8 cellular contexts compared by ENCODE assay signal in genomic region chr4:6942238-6942800, GRCh38. TPM values are rescaled to one million over a fixed set of nuclear protein-coding genes. Genes with fewer than 3 reads are reported as not detected.
DNase-seq lines count a peak whose midpoint lies in the region; ATAC-seq, FAIRE-seq and TF ChIP-seq lines count a peak whose summit lies in the region.

No MANE protein-coding gene starts in this region.

- peak overlapping the region; percentile 33 for H3K4me3 ChIP-seq in WI38 (ENCODE audit: low read depth, low read length)
- no peak overlapping the region for H3K4me3 ChIP-seq in endothelial cell of umbilical vein (replicated peaks in 1 of 3; ENCODE audit: insufficient read depth in 1 of 3, low read depth in 1 of 3, low read length in 3 of 3)
- peak overlapping the region; percentile 46 for H3K4me3 ChIP-seq in naive thymus-derived CD4-positive, alpha-beta T cell (ENCODE audit: low read length)

- H3K9me3 Mint-ChIP-seq in CD4-positive, alpha-beta T cell = no peaks in the 10 kb centered on the region
- H3K9me3 Mint-ChIP-seq in naive thymus-derived CD4-positive, alpha-beta T cell = no peaks in the 10 kb centered on the region

- no peaks in the 10 kb centered on the region for H3K36me3 ChIP-seq in endothelial cell of umbilical vein (ENCODE audit: control insufficient read depth in 2 of 2, extremely low read depth in 1 of 2, insufficient read depth in 2 of 2, low read length in 2 of 2)
- H3K36me3 ChIP-seq in naive thymus-derived CD4-positive, alpha-beta T cell (ENCODE audit: control insufficient read depth in 2 of 3, insufficient read depth in 3 of 3, low read length in 3 of 3) = peaks cover 0 to 12% (median 0%) of the 10 kb centered on the region in 3 experiments

- no peaks in the 10 kb centered on the region for H3K27me3 ChIP-seq in CD4-positive, alpha-beta T cell (ENCODE audit: control insufficient read depth, insufficient read depth, low read length)
- no peaks in the 10 kb centered on the region for H3K27me3 ChIP-seq in endothelial cell of umbilical vein (ENCODE audit: control insufficient read depth in 2 of 2, insufficient read depth in 2 of 2, low read length in 2 of 2)
- no peaks in the 10 kb centered on the region for H3K27me3 ChIP-seq in naive thymus-derived CD4-positive, alpha-beta T cell (ENCODE audit: control insufficient read depth in 2 of 2, insufficient read depth in 2 of 2, low read length in 2 of 2)

- dilution Hi-C loops in endothelial cell of umbilical vein (cut with MboI; ENCODE audit: extremely low pct_ligation_motif_present, low sequenced_read_pairs) = no loop called here

- peaks cover 8% of the 10 kb centered on the region for H3K36me3 Mint-ChIP-seq in CD4-positive, alpha-beta T cell (ENCODE audit: low read depth)
- H3K36me3 Mint-ChIP-seq in naive thymus-derived CD4-positive, alpha-beta T cell = peaks cover 0 to 14% (median 0%) of the 10 kb centered on the region in 5 donors

- H3K9me1 ChIP-seq in endothelial cell of umbilical vein (replicated peaks; ENCODE audit: control insufficient read depth, extremely low read depth, insufficient read depth, low read length) = no peaks in the 10 kb centered on the region

- H4K20me1 ChIP-seq in endothelial cell of umbilical vein (replicated peaks; ENCODE audit: control insufficient read depth, extremely low read depth, insufficient read depth, low read length) = no peaks in the 10 kb centered on the region

- no peak for TF ChIP-seq POLR2A in endothelial cell of umbilical vein (IDR thresholded peaks at IDR 0.05; ENCODE audit: low read depth, low read length)

- H3K4me2 ChIP-seq in endothelial cell of umbilical vein (ENCODE audit: insufficient read depth, low read length) = peak overlapping the region; percentile 2

- POLR2A ChIA-PET in CD4-positive, alpha-beta T cell (lab: Charles Lee) = interaction anchor here (0.7 to 3.5 kb wide), 20 partner anchors 10 to 302 kb away, joined by 3 to 64 read pairs (median 6); partner anchors contain the start of genes BLOC1S4, GRPEL1, MRFAP1 and MRFAP1L1
- POLR2A ChIA-PET in endothelial cell of umbilical vein (lab: Charles Lee) = interaction anchor here (0.6 kb wide), 1 partner anchor 97 kb away, joined by 7 read pairs; no protein-coding TSS in a partner anchor
- POLR2A ChIA-PET in naive thymus-derived CD4-positive, alpha-beta T cell (lab: Charles Lee) = interaction anchor here (0.7 to 6.0 kb wide), 17 partner anchors 9 to 302 kb away, joined by 3 to 62 read pairs (median 7); partner anchors contain the start of genes BLOC1S4, GRPEL1, MRFAP1 and TBC1D14

- peak in 9 of 10 experiments; percentile 17 to 49 (median 26) for DNase-seq in CD4-positive, alpha-beta T cell
- DNase-seq in HPDE6-E6E7 (ENCODE audit: extremely low spot score) (peak; percentile 87), endothelial cell of umbilical vein (ENCODE audit: low read depth, low spot score) (peak; percentile 79), DMS53 treated with DMSO at 0.1 percent for 48 hours (lab: John Stamatoyannopoulos, UW; ENCODE audit: unreplicated experiment) (no peak), nucleus accumbens (lab: John Stamatoyannopoulos, UW) (no peak)
- DNase-seq in naive thymus-derived CD4-positive, alpha-beta T cell = peak in 8 of 9 donors; percentile 47 to 76 (median 64)

- peaks cover 73% of the 10 kb centered on the region for H3K4me1 Mint-ChIP-seq in CD4-positive, alpha-beta T cell (ENCODE audit: low read depth)
- H3K4me1 Mint-ChIP-seq in naive thymus-derived CD4-positive, alpha-beta T cell = peaks cover 48 to 85% (median 74%) of the 10 kb centered on the region in 7 donors

- intact Hi-C loops in CD4-positive, alpha-beta T cell (cut with DNase I, micrococcal nuclease) = loop anchor here (1.0 to 2.0 kb wide), 6 partner anchors 15 to 43 kb away; partner anchors contain the start of gene TBC1D14 (in 2 of the 2)
- intact Hi-C loops in endothelial cell of umbilical vein (cut with micrococcal nuclease) = loop anchor here (2.0 kb wide), 1 partner anchor 32 kb away; no protein-coding TSS in a partner anchor
- intact Hi-C loops in naive thymus-derived CD4-positive, alpha-beta T cell (cut with micrococcal nuclease) = loop anchor here (1.0 to 2.0 kb wide), 9 partner anchors 15 to 160 kb away; partner anchors contain the start of genes TBC1D14 (in 2 of the 2), GRPEL1 (in 1 of the 2) and KIAA0232 (in 1 of the 2)

- no peaks in the 10 kb centered on the region for H3K27me3 Mint-ChIP-seq in CD4-positive, alpha-beta T cell
- no peaks in the 10 kb centered on the region for H3K27me3 Mint-ChIP-seq in naive thymus-derived CD4-positive, alpha-beta T cell

- BruUV-seq in endothelial cell of umbilical vein (replicated peaks; lab: Mats Ljungman, UMichigan) = no TSS peak

- H3K27ac ChIP-seq in CD4-positive, alpha-beta T cell (ENCODE audit: low read depth, low read length) = peak overlapping the region; percentile 62
- no peak overlapping the region for H3K27ac ChIP-seq in endothelial cell of umbilical vein (ENCODE audit: insufficient read depth, low read depth, low read length)
- peak overlapping the region; percentile 57 for H3K27ac ChIP-seq in naive thymus-derived CD4-positive, alpha-beta T cell (ENCODE audit: low read depth, low read length)

- H3K9me3 ChIP-seq in CD4-positive, alpha-beta T cell (ENCODE audit: control insufficient read depth, low read length) = no peaks in the 10 kb centered on the region
- no peaks in the 10 kb centered on the region for H3K9me3 ChIP-seq in endothelial cell of umbilical vein (replicated peaks; ENCODE audit: control insufficient read depth, insufficient read depth, low read length)
- no peaks in the 10 kb centered on the region for H3K9me3 ChIP-seq in naive thymus-derived CD4-positive, alpha-beta T cell (ENCODE audit: control insufficient read depth in 2 of 3, low read length in 3 of 3)

- no peak overlapping the region for H3K9ac ChIP-seq in endothelial cell of umbilical vein (replicated peaks; ENCODE audit: extremely low read depth, insufficient read depth, low read length)

- CTCF ChIA-PET in CD4-positive, alpha-beta T cell (lab: Charles Lee) = interaction anchor here (0.9 to 3.0 kb wide), 3 partner anchors 24 to 33 kb away, joined by 4 to 10 read pairs (median 8); partner anchors contain the start of gene TBC1D14
- CTCF ChIA-PET in endothelial cell of umbilical vein (lab: Charles Lee) = interaction anchor here (0.7 to 2.1 kb wide), 3 partner anchors 15 to 129 kb away, joined by 3 to 6 read pairs (median 4); no protein-coding TSS in a partner anchor
- CTCF ChIA-PET in naive thymus-derived CD4-positive, alpha-beta T cell (lab: Charles Lee) = interaction anchor here (0.6 to 2.2 kb wide), 6 partner anchors 25 to 129 kb away, joined by 3 to 8 read pairs (median 6); no protein-coding TSS in a partner anchor

- no peak overlapping the region for H2AFZ ChIP-seq in endothelial cell of umbilical vein (ENCODE audit: low read depth, low read length)

- peak overlapping the region; percentile 83 for H3K4me3 Mint-ChIP-seq in CD4-positive, alpha-beta T cell
- H3K4me3 Mint-ChIP-seq in naive thymus-derived CD4-positive, alpha-beta T cell = peak overlapping the region; percentile 73 to 91 (median 83)

- H3K4me1 ChIP-seq in endothelial cell of umbilical vein (ENCODE audit: control insufficient read depth, extremely low read depth, insufficient read depth, low read length) = peaks cover 21% of the 10 kb centered on the region
- peaks cover 46 to 51% of the 10 kb centered on the region in 2 donors for H3K4me1 ChIP-seq in naive thymus-derived CD4-positive, alpha-beta T cell (ENCODE audit: control insufficient read depth in 2 of 2, insufficient read depth in 2 of 2, low read length in 2 of 2)

- peak overlapping the region; percentile 95 for H3K27ac Mint-ChIP-seq in CD4-positive, alpha-beta T cell
- H3K27ac Mint-ChIP-seq in naive thymus-derived CD4-positive, alpha-beta T cell = peak overlapping the region; percentile 76 to 94 (median 90)

- TF ChIP-seq CTCF in CD4-positive, alpha-beta T cell (IDR thresholded peaks at IDR 0.05) = no peak
- no peak for TF ChIP-seq CTCF in WI38 (IDR thresholded peaks at IDR 0.05; ENCODE audit: low read depth, low read length)
- no peak for TF ChIP-seq CTCF in endothelial cell of umbilical vein (IDR thresholded peaks at IDR 0.05; ENCODE audit: extremely low read depth in 1 of 2, insufficient read depth in 1 of 2, low read depth in 1 of 2, low read length in 2 of 2)

- ATAC-seq in CD4-positive, alpha-beta T cell (ENCODE audit: poor library complexity) = peak; percentile 86
- ATAC-seq in GM21360 (IDR thresholded peaks at IDR 0.05; ENCODE audit: unreplicated experiment) = peak; percentile 82
- peak; percentile 87 for ATAC-seq in naive thymus-derived CD4-positive, alpha-beta T cell

- FAIRE-seq in endothelial cell of umbilical vein (lab: Jason Lieb, UNC) = peak; percentile 96

- no peaks in the 10 kb centered on the region for H3K79me2 ChIP-seq in endothelial cell of umbilical vein (ENCODE audit: control insufficient read depth, insufficient read depth, low read length)

TF ChIP-seq in endothelial cell of umbilical vein, 7 proteins besides CTCF, POLR2A, EP300 and RAD21:
- TF ChIP-seq EZH2 (IDR thresholded peaks at IDR 0.05; ENCODE audit: borderline replicate concordance, low read depth, low read length, severe bottlenecking) = no peak
- peak; percentile 88 for TF ChIP-seq FOS (IDR thresholded peaks at IDR 0.05; ENCODE audit: borderline replicate concordance, insufficient read depth, low read length)
- peak; percentile 57 for TF ChIP-seq JUN (IDR thresholded peaks at IDR 0.05; ENCODE audit: borderline replicate concordance, insufficient read depth, insufficient read length, low read depth)
- TF ChIP-seq, protein P1, sequence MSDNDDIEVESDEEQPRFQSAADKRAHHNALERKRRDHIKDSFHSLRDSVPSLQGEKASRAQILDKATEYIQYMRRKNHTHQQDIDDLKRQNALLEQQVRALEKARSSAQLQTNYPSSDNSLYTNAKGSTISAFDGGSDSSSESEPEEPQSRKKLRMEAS (IDR thresholded peaks at IDR 0.05; ENCODE audit: insufficient read depth, insufficient read length) = no peak

RNA-seq across cellular contexts. Expression of gene TBC1D14, which starts 32.7 kb away (rescaled TPM):
- total RNA-seq in CD4-positive, alpha-beta T cell = 10 to 100 TPM; 31.2 to 34.1 TPM
- 23.3 and 24.8 TPM in 2 replicates for total RNA-seq in endothelial cell of umbilical vein
- 22.2 and 23.7 TPM in 2 replicates for polyA plus RNA-seq in endothelial cell of umbilical vein
- 23.4 and 23.9 TPM in 2 replicates for polyA plus RNA-seq in endothelial cell of umbilical vein (2011; cell fraction: cytosol; rRNA removed)
- 25.6 and 30.0 TPM in 2 replicates for polyA plus RNA-seq in endothelial cell of umbilical vein (2011; cell fraction: nucleus; rRNA removed)
- polyA plus RNA-seq in endothelial cell of umbilical vein (2012) = 21.0 and 23.3 TPM in 2 replicates
- polyA minus RNA-seq in endothelial cell of umbilical vein = 28.1 and 29.0 TPM in 2 replicates
- 16.4 TPM for polyA minus RNA-seq in endothelial cell of umbilical vein (2011; cell fraction: cytosol; rRNA and poly(A)+ RNA removed)
- 13.9 and 14.3 TPM in 2 replicates for polyA minus RNA-seq in endothelial cell of umbilical vein (2011; cell fraction: nucleus; rRNA and poly(A)+ RNA removed)
- 10 to 100 TPM; 42.9 to 72.2 (median 58.3) TPM for total RNA-seq in naive thymus-derived CD4-positive, alpha-beta T cell
- 10 to 100 TPM; 34.4 to 53.5 TPM for polyA plus RNA-seq in naive thymus-derived CD4-positive, alpha-beta T cell

Comparison
In these comparisons a context has a peak if more than half of its experiments do, and no peak if none do; other contexts are left out.
1. DNase-seq: peak in CD4-positive, alpha-beta T cell (9 of 10), HPDE6-E6E7 (single experiment), endothelial cell of umbilical vein (single experiment) and naive thymus-derived CD4-positive, alpha-beta T cell (8 of 9); none in DMS53 treated with DMSO at 0.1 percent for 48 hours (single experiment) and nucleus accumbens (0 of 56).
2. H3K4me3 ChIP-seq: peak in WI38 (single experiment) and naive thymus-derived CD4-positive, alpha-beta T cell (single experiment); none in endothelial cell of umbilical vein (0 of 3).
3. Peak in every context shown above with its lines, with median percentiles within 50 percentile points of each other: ATAC-seq.